24 cellular contexts compared by ENCODE assay signal in the genomic region with DNA sequence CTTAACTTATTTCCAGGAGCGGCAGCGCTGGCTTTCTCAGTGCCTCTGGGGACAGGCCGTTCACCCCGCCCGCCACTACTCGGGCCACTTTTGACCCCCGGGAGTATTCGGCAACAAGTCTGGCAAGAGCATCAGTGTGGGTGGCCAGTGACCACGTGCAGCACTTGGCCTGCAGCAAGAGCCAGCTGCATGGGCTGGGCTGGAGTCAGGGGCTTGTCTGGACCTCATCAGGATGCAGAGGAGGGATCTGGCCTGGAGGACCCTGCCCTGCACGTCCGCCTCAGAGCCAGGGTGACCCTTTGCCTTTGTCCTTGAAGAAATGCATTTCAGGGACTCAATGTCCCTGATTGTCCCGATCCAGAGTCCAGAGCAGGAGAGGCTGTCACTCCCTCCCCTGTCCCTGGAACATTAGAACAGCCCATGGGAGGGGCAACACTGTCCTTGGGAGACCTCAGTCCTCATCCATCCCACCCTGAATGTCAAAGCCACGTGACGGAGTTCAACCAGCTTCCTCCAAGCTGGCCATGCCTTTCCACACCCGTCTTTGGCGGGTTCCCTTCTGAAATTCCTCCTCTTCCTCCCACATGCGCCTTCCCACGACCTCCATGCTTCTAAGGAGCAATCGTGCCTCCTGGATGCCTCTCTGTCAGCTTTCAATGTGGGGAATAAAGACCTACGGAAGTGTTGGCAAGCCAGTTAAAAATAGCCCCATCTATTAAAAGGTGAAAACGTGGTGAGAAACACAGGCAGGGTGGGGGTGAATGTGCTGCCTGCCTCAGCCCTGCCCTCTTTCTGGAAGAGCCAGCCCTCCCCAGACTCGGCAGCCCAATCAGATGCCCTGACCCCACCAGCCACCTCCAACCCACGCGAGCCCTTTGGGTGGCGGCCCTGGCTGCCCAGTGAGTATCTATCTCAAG.
DNase-seq lines count a peak whose midpoint lies in the region; ATAC-seq and TF ChIP-seq lines count a peak whose summit lies in the region.
"Had no signal": no experiment of that assay in that cellular context is flagged by ENCODE, and none has a peak within 500 bp of the region (broad histone marks: within the 10 kb centered on the region; RNA-seq: fewer than 3 reads in every experiment).

No MANE protein-coding gene starts in this region.

- peaks cover 18% of the 10 kb centered on the region for H3K27me3 Mint-ChIP-seq in neural progenitor cell (ENCODE audit: insufficient read depth, low read depth)
- H3K27me3 Mint-ChIP-seq in naive thymus-derived CD8-positive, alpha-beta T cell: peaks cover 0 to 15% (median 2%) of the 10 kb centered on the region in 5 donors
- H3K27me3 Mint-ChIP-seq: dendritic cell treated with granulocyte-macrophage colony-stimulating factor and Interleukin-4, amounts not matched to agents 40 ng/mL and 50 ng/mL, for 4 days had no signal

- no peak overlapping the region for H2AFZ ChIP-seq in neural progenitor cell (replicated peaks)

- no peaks in the 10 kb centered on the region for H3K9me3 ChIP-seq in BLaER1
- no peaks in the 10 kb centered on the region for H3K9me3 ChIP-seq in adrenal gland (replicated peaks in 1 of 3)
- H3K9me3 ChIP-seq in neural progenitor cell (ENCODE audit: low read depth): no peaks in the 10 kb centered on the region
- H3K9me3 ChIP-seq: HAP-1, psoas muscle had no signal

- H3K4me1 ChIP-seq in BLaER1 (peaks cover 27% of the 10 kb centered on the region), adrenal gland (replicated peaks in 1 of 2) (no peaks in the 10 kb centered on the region), neural progenitor cell (no peaks in the 10 kb centered on the region)
- H3K4me1 ChIP-seq: HAP-1 had no signal

- no peaks in the 10 kb centered on the region for H3F3A ChIP-seq in neural progenitor cell (ENCODE audit: low read depth)

- H3K27ac ChIP-seq in BLaER1: no peak overlapping the region
- peak overlapping the region in 2 of 5 donors; percentile 27 to 53 for H3K27ac ChIP-seq in adrenal gland
- H3K27ac ChIP-seq in neural progenitor cell: no peak overlapping the region
- H3K27ac ChIP-seq: C4-2B, psoas muscle, SK-N-MC had no signal

- no peaks in the 10 kb centered on the region for H4K20me1 ChIP-seq in BLaER1
- H4K20me1 ChIP-seq in neural progenitor cell (ENCODE audit: low read depth): no peaks in the 10 kb centered on the region

- WGBS in adrenal gland, 4 donors: 27 to 38% (median 36%) methylated on average over 13 to 25 of the region's 25 CpGs

- POLR2A ChIA-PET in naive thymus-derived CD8-positive, alpha-beta T cell (lab: Charles Lee): no interaction called here

- peak; percentile 73 for ATAC-seq in left ventricle myocardium superior
- ATAC-seq in HG03571 (IDR thresholded peaks at IDR 0.05; ENCODE audit: unreplicated experiment): no peak
- ATAC-seq in naive thymus-derived CD8-positive, alpha-beta T cell: no peak
- ATAC-seq: activated T-cell treated with anti-CD3 and anti-CD28 coated beads, Interleukin-2, amount 50 U/mL, for 4 hours; GM12878 had no signal

- no peaks in the 10 kb centered on the region for H3K79me2 ChIP-seq in neural progenitor cell (ENCODE audit: low read depth)

- no peaks in the 10 kb centered on the region for H3K9me3 Mint-ChIP-seq in neural progenitor cell
- H3K9me3 Mint-ChIP-seq in naive thymus-derived CD8-positive, alpha-beta T cell: no peaks in the 10 kb centered on the region
- H3K9me3 Mint-ChIP-seq: activated T-cell treated with anti-CD3 and anti-CD28 coated beads, Interleukin-2, amount 50 U/mL, for 4 hours; dendritic cell treated with granulocyte-macrophage colony-stimulating factor and Interleukin-4, amounts not matched to agents 40 ng/mL and 50 ng/mL, for 4 days had no signal

- no peak overlapping the region for H3K4me3 Mint-ChIP-seq in neural progenitor cell
- H3K4me3 Mint-ChIP-seq in naive thymus-derived CD8-positive, alpha-beta T cell: no peak overlapping the region
- H3K4me3 Mint-ChIP-seq: activated T-cell treated with anti-CD3 and anti-CD28 coated beads, Interleukin-2, amount 50 U/mL, for 4 hours; dendritic cell treated with granulocyte-macrophage colony-stimulating factor and Interleukin-4, amounts not matched to agents 40 ng/mL and 50 ng/mL, for 4 days had no signal

- peak overlapping the region; percentile 59 for H3K27ac Mint-ChIP-seq in neural progenitor cell
- no peak overlapping the region for H3K27ac Mint-ChIP-seq in naive thymus-derived CD8-positive, alpha-beta T cell
- H3K27ac Mint-ChIP-seq: dendritic cell treated with granulocyte-macrophage colony-stimulating factor and Interleukin-4, amounts not matched to agents 40 ng/mL and 50 ng/mL, for 4 days had no signal

- TF ChIP-seq POLR2A in adrenal gland (IDR thresholded peaks at IDR 0.05): no peak

- H3K36me3 Mint-ChIP-seq in neural progenitor cell: no peaks in the 10 kb centered on the region
- no peaks in the 10 kb centered on the region for H3K36me3 Mint-ChIP-seq in naive thymus-derived CD8-positive, alpha-beta T cell

- intact Hi-C loops in adrenal gland (cut with DNase I) (no loop called here), left ventricle myocardium superior (cut with micrococcal nuclease) (no loop called here)

- peaks cover 15% of the 10 kb centered on the region for H3K4me1 Mint-ChIP-seq in neural progenitor cell
- peaks cover 0 to 4% (median 0%) of the 10 kb centered on the region in 4 donors for H3K4me1 Mint-ChIP-seq in naive thymus-derived CD8-positive, alpha-beta T cell

- DNase-seq in adrenal gland (peak in 6 of 7 donors; percentile 34 to 77 (median 53)), left ventricle myocardium superior (peak; percentile 48), neural progenitor cell (ENCODE audit: low spot score) (no peak), NCI-H146 (lab: John Stamatoyannopoulos, UW) (no peak), MV-4-11 (lab: John Stamatoyannopoulos, UW) (no peak)
- no peak for DNase-seq in naive thymus-derived CD8-positive, alpha-beta T cell
- DNase-seq: activated CD4-positive, alpha-beta T cell treated with anti-CD3 and anti-CD28 coated beads for 4 hours; activated CD8-positive, alpha-beta memory T cell treated with anti-CD3 and anti-CD28 coated beads for 24 hours; activated naive CD4-positive, alpha-beta T cell treated with Interleukin-2 at 50 U/mL for 16 hours; activated T-cell treated with anti-CD3 and anti-CD28 coated beads, Interleukin-2, amount 50 U/mL, for 4 hours; Calu3; NCI-H1092 treated with DMSO at 0.1 percent for 48 hours; NCI-H1930; NCI-H2227 treated with DMSO at 0.1 percent for 48 hours; NCI-H748 treated with DMSO at 0.1 percent for 48 hours; small intestine had no signal

- H3K4me3 ChIP-seq in BLaER1: no peak overlapping the region
- H3K4me3 ChIP-seq in adrenal gland: no peak overlapping the region
- no peak overlapping the region for H3K4me3 ChIP-seq in neural progenitor cell
- H3K4me3 ChIP-seq: GM12878, HAP-1, psoas muscle, SK-N-MC had no signal

- 0 out of 2 replicates have a peak, but pooled peaks cover 6% of the 10 kb centered on the region for H3K27me3 ChIP-seq in BLaER1
- no peaks in the 10 kb centered on the region for H3K27me3 ChIP-seq in adrenal gland
- H3K27me3 ChIP-seq in neural progenitor cell: no peaks in the 10 kb centered on the region

- TF ChIP-seq CTCF in adrenal gland (IDR thresholded peaks at IDR 0.05) (no peak), neural progenitor cell (IDR thresholded peaks at IDR 0.05) (no peak)

- H3K36me3 ChIP-seq in BLaER1: no peaks in the 10 kb centered on the region
- no peaks in the 10 kb centered on the region for H3K36me3 ChIP-seq in adrenal gland (replicated peaks in 1 of 2)
- H3K36me3 ChIP-seq in neural progenitor cell: no peaks in the 10 kb centered on the region
- H3K36me3 ChIP-seq: HAP-1 had no signal

- H3K9ac ChIP-seq in BLaER1: no peak overlapping the region
- no peak overlapping the region for H3K9ac ChIP-seq in neural progenitor cell

- H3K4me2 ChIP-seq in BLaER1 (peak overlapping the region; percentile 58), neural progenitor cell (no peak overlapping the region)

Comparison
In these comparisons a context has a peak if more than half of its experiments do, and no peak if none do; other contexts are left out.
1. DNase-seq: peak in adrenal gland (6 of 7) and left ventricle myocardium superior (single experiment); none in neural progenitor cell (single experiment), naive thymus-derived CD8-positive, alpha-beta T cell (0 of 10), NCI-H146 (single experiment) and MV-4-11 (single experiment).